Comparison of ENCODE assay signal across 8 cellular contexts in genomic region chr9:4228606-4229005, GRCh38.
DNase-seq lines count a peak whose midpoint lies in the region; ATAC-seq, FAIRE-seq and TF ChIP-seq lines count a peak whose summit lies in the region.

No MANE protein-coding gene starts in this region.

- no peak overlapping the region; the same call in 2 of the 3 replicates for H3K4me3 ChIP-seq in A549

- H3K4me1 ChIP-seq in A549: peaks cover 82% of the 10 kb centered on the region

- TF ChIP-seq EP300 in A549 (IDR thresholded peaks at IDR 0.05): no peak

- TF ChIP-seq CTCF in A549 (IDR thresholded peaks at IDR 0.05): peak; percentile 80

- POLR2A ChIA-PET in A549 (lab: Yijun Ruan, JAX): interaction anchor here (0.6 to 2.1 kb wide), 3 partner anchors 69 to 702 kb away, joined by 3 to 10 read pairs (median 4); no protein-coding TSS in a partner anchor

- peak overlapping the region; percentile 74 to 84 for H3K27ac ChIP-seq in A549

- H3K9me3 ChIP-seq in A549: peaks cover 8% of the 10 kb centered on the region

- TF ChIP-seq POLR2A in A549 (IDR thresholded peaks at IDR 0.05; ENCODE audit: low read length): no peak

- DNase-seq in A549 (ENCODE audit: low read depth in 1 of 2, low spot score in 1 of 2) (peak in 1 of 2 experiments; percentile 60), SW480 (ENCODE audit: low spot score) (peak; percentile 6), inferior parietal cortex (ENCODE audit: extremely low spot score) (peak; percentile 56), NOMO-1 (lab: John Stamatoyannopoulos, UW; ENCODE audit: unreplicated experiment in 2 of 2) (no peak)

- FAIRE-seq in A549 (lab: Jason Lieb, UNC): no peak

- peak; percentile 94 for ATAC-seq in A549
- peak; percentile 58 for ATAC-seq in GM18867 (IDR thresholded peaks at IDR 0.05; ENCODE audit: unreplicated experiment)
- no peak for ATAC-seq in HG03175 (IDR thresholded peaks at IDR 0.05; ENCODE audit: unreplicated experiment)
- ATAC-seq in HG02884 (IDR thresholded peaks at IDR 0.05; ENCODE audit: unreplicated experiment): no peak
- ATAC-seq in GM19455 (IDR thresholded peaks at IDR 0.05; ENCODE audit: unreplicated experiment): no peak

- TF ChIP-seq RAD21 in A549 (conservative IDR thresholded peaks at IDR 0.05 in 1 of 2, IDR thresholded peaks at IDR 0.05 in 1 of 2): peak; percentile 83 to 88

- CTCF ChIA-PET in A549 (lab: Yijun Ruan, JAX): interaction anchor here (0.7 to 5.0 kb wide), 57 partner anchors 9 to 713 kb away, joined by 3 to 44 read pairs (median 4); no protein-coding TSS in a partner anchor

- 72% methylated on average over 1 of the region's 1 CpG for WGBS in A549 (ENCODE audit: missing lambda C conversion rate)

- H3K4me2 ChIP-seq in A549: peak overlapping the region; percentile 68

TF ChIP-seq in A549, 52 proteins besides CTCF, POLR2A, EP300 and RAD21:
- no peak for TF ChIP-seq RCOR1 (IDR thresholded peaks at IDR 0.05; ENCODE audit: low read depth, low read length)
- TF ChIP-seq SMC3 (IDR thresholded peaks at IDR 0.05): peak; percentile 86

Comparison
In these comparisons a context has a peak if more than half of its experiments do, and no peak if none do; other contexts are left out.
1. ATAC-seq: peak in A549 (2 of 2) and GM18867 (single experiment); none in HG03175 (single experiment), HG02884 (single experiment) and GM19455 (single experiment).
2. DNase-seq: peak in SW480 (single experiment) and inferior parietal cortex (single experiment); none in NOMO-1 (0 of 2).